Comparison of ENCODE assay signal across 7 cellular contexts in genomic region chr18:79400091-79400590, GRCh38. TPM values are rescaled to one million over a fixed set of nuclear protein-coding genes. Genes with fewer than 3 reads are reported as not detected.
DNase-seq lines count a peak whose midpoint lies in the region; ATAC-seq and TF ChIP-seq lines count a peak whose summit lies in the region.

No MANE protein-coding gene starts in this region.

- no peak for TF ChIP-seq POLR2A in spleen (IDR thresholded peaks at IDR 0.05)

- no peaks in the 10 kb centered on the region for H3K36me3 ChIP-seq in NT2/D1 (ENCODE audit: insufficient read depth, insufficient read length, low read length)
- peaks cover 0 to 9% (median 0%) of the 10 kb centered on the region in 6 donors for H3K36me3 ChIP-seq in spleen

- H3K9me3 ChIP-seq in NT2/D1 (ENCODE audit: insufficient read depth, low read length) (no peaks in the 10 kb centered on the region), spleen (no peaks in the 10 kb centered on the region)

- peaks cover 7% of the 10 kb centered on the region for H3K4me1 ChIP-seq in NT2/D1 (ENCODE audit: insufficient read depth, insufficient read length)
- peaks cover 47 to 88% (median 84%) of the 10 kb centered on the region in 6 donors for H3K4me1 ChIP-seq in spleen

- no peak for DNase-seq in NT2/D1 (ENCODE audit: low read depth, low spot score)
- peak; percentile 51 to 56 for DNase-seq in activated naive CD4-positive, alpha-beta T cell treated with anti-CD3 and anti-CD28 coated beads, Interleukin-2, amount 50 U/mL, for 72 hours (ENCODE audit: low spot score in 2 of 2)
- DNase-seq in spleen, result peak; percentile 93
- no peak for DNase-seq in activated T-helper 2 cell treated with anti-CD3 and anti-CD28 coated beads, Interferon-gamma antibody, Interleukin-2, Interleukin-4, amounts not matched to agents 10 μg/mL and 5 μg/mL and 100 μg/mL, durations not matched to agents 14 hours and 24 hours and 36 hours (ENCODE audit: low spot score)

- intact Hi-C loops in spleen (cut with DNase I; ENCODE audit: low total_unique reads), result no loop called here
- intact Hi-C loops in activated T-helper 2 cell treated with anti-CD3 and anti-CD28 coated beads, Interferon-gamma antibody, Interleukin-2, Interleukin-4, amounts not matched to agents 10 μg/mL and 5 μg/mL and 100 μg/mL, durations not matched to agents 14 hours and 24 hours and 36 hours (cut with micrococcal nuclease), result no loop called here

- H3K27ac Mint-ChIP-seq in activated naive CD4-positive, alpha-beta T cell treated with anti-CD3 and anti-CD28 coated beads, Interleukin-2, amount 50 U/mL, for 72 hours, result no peak overlapping the region
- H3K27ac Mint-ChIP-seq in activated T-helper 2 cell treated with anti-CD3 and anti-CD28 coated beads, Interferon-gamma antibody, Interleukin-2, Interleukin-4, amounts not matched to agents 10 μg/mL and 5 μg/mL and 100 μg/mL, durations not matched to agents 14 hours and 24 hours and 36 hours, result no peak overlapping the region

- no peak for TF ChIP-seq CTCF in spleen (IDR thresholded peaks at IDR 0.05 in 8 of 11, conservative IDR thresholded peaks at IDR 0.05 in 3 of 11)

- H3K27me3 Mint-ChIP-seq in activated T-helper 2 cell treated with anti-CD3 and anti-CD28 coated beads, Interferon-gamma antibody, Interleukin-2, Interleukin-4, amounts not matched to agents 10 μg/mL and 5 μg/mL and 100 μg/mL, durations not matched to agents 14 hours and 24 hours and 36 hours (ENCODE audit: low read depth), result no peaks in the 10 kb centered on the region

- H3K4me3 ChIP-seq in NT2/D1 (ENCODE audit: insufficient read length, low read depth), result peak overlapping the region; percentile 53
- H3K4me3 ChIP-seq in iPS-11a (ENCODE audit: low read depth, low read length), result peak overlapping the region; percentile 34
- peak overlapping the region; percentile 70 to 93 (median 78) for H3K4me3 ChIP-seq in spleen

- 0 to 2% (median 1%) methylated on average over 12 to 70 of the region's 71 CpGs for WGBS in spleen, 5 donors

- H3K27me3 ChIP-seq in NT2/D1 (ENCODE audit: insufficient read depth, insufficient read length), result peaks cover 36% of the 10 kb centered on the region
- H3K27me3 ChIP-seq in spleen (replicated peaks in 1 of 7), result peaks cover 0 to 27% (median 3%) of the 10 kb centered on the region in 7 donors

- H3K27ac ChIP-seq in spleen, result peak overlapping the region; percentile 84 to 98 (median 96)

- H3K36me3 Mint-ChIP-seq in activated naive CD4-positive, alpha-beta T cell treated with anti-CD3 and anti-CD28 coated beads, Interleukin-2, amount 50 U/mL, for 72 hours, result peaks cover 29 to 56% of the 10 kb centered on the region in 2 donors
- peaks cover 62% of the 10 kb centered on the region for H3K36me3 Mint-ChIP-seq in activated T-helper 2 cell treated with anti-CD3 and anti-CD28 coated beads, Interferon-gamma antibody, Interleukin-2, Interleukin-4, amounts not matched to agents 10 μg/mL and 5 μg/mL and 100 μg/mL, durations not matched to agents 14 hours and 24 hours and 36 hours (ENCODE audit: low read depth)

- ATAC-seq in GM19438 (IDR thresholded peaks at IDR 0.05; ENCODE audit: low read depth, unreplicated experiment) (peak; percentile 37), GM18870 (IDR thresholded peaks at IDR 0.05; ENCODE audit: unreplicated experiment) (no peak)
- ATAC-seq in activated naive CD4-positive, alpha-beta T cell treated with anti-CD3 and anti-CD28 coated beads, Interleukin-2, amount 50 U/mL, for 72 hours, result peak in 1 of 2 donors; percentile 23

- peak overlapping the region; percentile 56 for H3K9ac ChIP-seq in NT2/D1 (ENCODE audit: insufficient read length, low read depth)

- peaks cover 50% of the 10 kb centered on the region for H3K4me1 Mint-ChIP-seq in activated T-helper 2 cell treated with anti-CD3 and anti-CD28 coated beads, Interferon-gamma antibody, Interleukin-2, Interleukin-4, amounts not matched to agents 10 μg/mL and 5 μg/mL and 100 μg/mL, durations not matched to agents 14 hours and 24 hours and 36 hours (ENCODE audit: low read depth)

- H3K9me3 Mint-ChIP-seq in activated naive CD4-positive, alpha-beta T cell treated with anti-CD3 and anti-CD28 coated beads, Interleukin-2, amount 50 U/mL, for 72 hours, result no peaks in the 10 kb centered on the region
- no peaks in the 10 kb centered on the region for H3K9me3 Mint-ChIP-seq in activated T-helper 2 cell treated with anti-CD3 and anti-CD28 coated beads, Interferon-gamma antibody, Interleukin-2, Interleukin-4, amounts not matched to agents 10 μg/mL and 5 μg/mL and 100 μg/mL, durations not matched to agents 14 hours and 24 hours and 36 hours

- no peak overlapping the region for H3K4me3 Mint-ChIP-seq in activated T-helper 2 cell treated with anti-CD3 and anti-CD28 coated beads, Interferon-gamma antibody, Interleukin-2, Interleukin-4, amounts not matched to agents 10 μg/mL and 5 μg/mL and 100 μg/mL, durations not matched to agents 14 hours and 24 hours and 36 hours (ENCODE audit: low read depth)

RNA-seq across cellular contexts. Expression of gene NFATC1, which starts 4.4 kb away (rescaled TPM):
- 10 to 100 TPM; 89.4 to 94.8 TPM for total RNA-seq in activated naive CD4-positive, alpha-beta T cell treated with anti-CD3 and anti-CD28 coated beads, Interleukin-2, amount 50 U/mL, for 72 hours
- total RNA-seq in spleen, result 10 to 100 TPM; 38.6 to 64.9 (median 56.1) TPM
- polyA plus RNA-seq in spleen, result 10 to 100 TPM; 20.7 to 36.4 (median 30.0) TPM
- total RNA-seq in activated T-helper 2 cell treated with anti-CD3 and anti-CD28 coated beads, Interferon-gamma antibody, Interleukin-2, Interleukin-4, amounts not matched to agents 10 μg/mL and 5 μg/mL and 100 μg/mL, durations not matched to agents 14 hours and 24 hours and 36 hours, result 95.0 and 99.9 TPM in 2 replicates

Comparison
In these comparisons a context has a peak if more than half of its experiments do, and no peak if none do; other contexts are left out.
1. DNase-seq: peak in activated naive CD4-positive, alpha-beta T cell treated with anti-CD3 and anti-CD28 coated beads, Interleukin-2, amount 50 U/mL, for 72 hours (2 of 2) and spleen (single experiment); none in NT2/D1 (single experiment) and activated T-helper 2 cell treated with anti-CD3 and anti-CD28 coated beads, Interferon-gamma antibody, Interleukin-2, Interleukin-4, amounts not matched to agents 10 μg/mL and 5 μg/mL and 100 μg/mL, durations not matched to agents 14 hours and 24 hours and 36 hours (single experiment).
2. Peak in every context shown above with its lines, with median percentiles within 50 percentile points of each other: H3K4me3 ChIP-seq.